In the genomic region with DNA sequence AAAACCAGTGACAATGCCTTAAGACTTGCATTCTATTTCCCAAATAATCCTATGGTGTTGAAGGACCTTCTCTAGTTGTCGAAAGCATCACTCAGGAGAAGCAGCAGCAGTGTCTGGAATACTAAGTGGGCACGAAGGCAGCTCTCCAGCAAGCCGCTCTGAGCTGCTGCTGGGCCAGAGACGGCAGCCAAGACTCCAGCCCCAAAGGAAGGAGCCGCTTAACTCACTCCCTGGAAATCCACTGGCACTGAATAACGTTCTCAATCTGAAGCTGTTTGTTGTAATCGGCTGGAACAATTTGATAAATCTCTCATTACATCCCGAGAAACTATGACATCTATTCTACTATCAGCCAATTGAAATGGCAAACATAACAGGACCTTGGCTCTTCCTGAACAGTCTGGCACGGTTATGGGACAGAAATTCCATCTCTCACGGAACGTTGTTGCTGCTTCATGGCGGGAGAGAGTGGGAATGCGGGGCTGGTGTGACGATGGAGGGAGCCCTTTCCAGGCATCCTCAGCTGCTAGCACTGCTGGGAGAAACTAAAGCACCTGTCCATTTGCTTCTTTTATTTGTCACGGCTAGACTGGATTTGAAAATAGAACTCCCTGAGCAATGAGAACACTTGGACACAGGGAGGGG, we compare ENCODE assay signal across 20 cellular contexts.
DNase-seq lines count a peak whose midpoint lies in the region; ATAC-seq, FAIRE-seq and TF ChIP-seq lines count a peak whose summit lies in the region.
"Had no signal": no experiment of that assay in that cellular context is flagged by ENCODE, and none has a peak within 500 bp of the region (broad histone marks: within the 10 kb centered on the region; RNA-seq: fewer than 3 reads in every experiment).

No MANE protein-coding gene starts in this region.

- H3K27ac ChIP-seq in body of pancreas (no peak overlapping the region), pancreas (no peak overlapping the region)
- H3K27ac ChIP-seq: HL-60 had no signal

- no peaks in the 10 kb centered on the region for H3K9me3 ChIP-seq in body of pancreas
- H3K9me3 ChIP-seq in pancreas: no peaks in the 10 kb centered on the region
- H3K9me3 ChIP-seq: HAP-1 had no signal

- DNase-seq in body of pancreas: peak in 2 of 4 donors; percentile 13 to 47
- DNase-seq in hippocampal formation (lab: John Stamatoyannopoulos, UW): peak; percentile 28 to 49
- no peak for DNase-seq in pancreas
- no peak for DNase-seq in HUDEP-2 (lab: John Stamatoyannopoulos, UW; ENCODE audit: unreplicated experiment in 76 of 76)
- DNase-seq in dedifferentiated amniotic fluid mesenchymal stem cell (ENCODE audit: extremely low spot score): no peak
- DNase-seq: CD4-positive, alpha-beta T cell; DMS79; MV-4-11; NCI-H1417 treated with DMSO at 0.1 percent for 48 hours; NCI-H1930; NCI-H2171; NCI-H446; NCI-H69; Right ventricle myocardium superior had no signal

- H3K36me3 ChIP-seq in body of pancreas (replicated peaks in 1 of 2; ENCODE audit: insufficient read depth in 1 of 2, low read depth in 2 of 2) (no peaks in the 10 kb centered on the region), pancreas (no peaks in the 10 kb centered on the region)
- H3K36me3 ChIP-seq: HAP-1 had no signal

- WGBS in body of pancreas, 2 donors: 18 to 43% methylated on average over 15 of the region's 15 CpGs
- 32 to 33% methylated on average over 15 of the region's 15 CpGs for WGBS in pancreas, 2 donors

- no peak for TF ChIP-seq POLR2A in body of pancreas (IDR thresholded peaks at IDR 0.05)

- H3K4me1 ChIP-seq in body of pancreas (peaks cover 16% of the 10 kb centered on the region), pancreas (peaks cover 0 to 7% (median 0%) of the 10 kb centered on the region in 3 donors)
- H3K4me1 ChIP-seq: HAP-1 had no signal

- intact Hi-C loops in body of pancreas (cut with DNase I): no loop called here
- intact Hi-C loops in pancreas (cut with DNase I): no loop called here

- TF ChIP-seq CTCF in body of pancreas (IDR thresholded peaks at IDR 0.05) (no peak), pancreas (IDR thresholded peaks at IDR 0.05) (no peak)

- ATAC-seq in body of pancreas: peak; percentile 38
- peak; percentile 60 to 90 (median 65) for ATAC-seq in pancreas
- ATAC-seq in HG02571 (IDR thresholded peaks at IDR 0.05; ENCODE audit: unreplicated experiment): no peak
- ATAC-seq in HG02642 (IDR thresholded peaks at IDR 0.05; ENCODE audit: poor library complexity, unreplicated experiment): no peak

- H3K27me3 ChIP-seq in body of pancreas (no peaks in the 10 kb centered on the region), pancreas (no peaks in the 10 kb centered on the region)

- no peak for FAIRE-seq in pancreas (lab: Jason Lieb, UNC)
- FAIRE-seq: HTR-8/SVneo, RCC 7860 had no signal

- no peak overlapping the region for H3K4me3 ChIP-seq in body of pancreas
- no peak overlapping the region for H3K4me3 ChIP-seq in pancreas
- H3K4me3 ChIP-seq: HAP-1 had no signal

Comparison
In these comparisons a context has a peak if more than half of its experiments do, and no peak if none do; other contexts are left out.
1. ATAC-seq: peak in body of pancreas (single experiment) and pancreas (4 of 4); none in HG02571 (single experiment) and HG02642 (single experiment).
2. DNase-seq: peak in hippocampal formation (2 of 2); none in pancreas (0 of 6), HUDEP-2 (0 of 76) and dedifferentiated amniotic fluid mesenchymal stem cell (single experiment).